In genomic region chr19:40702337-40703012, GRCh38 we compare ENCODE assay signal across 9 cellular contexts. TPM values are rescaled to one million over a fixed set of nuclear protein-coding genes. Genes with fewer than 3 reads are reported as not detected.
DNase-seq lines count a peak whose midpoint lies in the region; ATAC-seq and TF ChIP-seq lines count a peak whose summit lies in the region.
"Had no signal": no experiment of that assay in that cellular context is flagged by ENCODE, and none has a peak within 500 bp of the region (broad histone marks: within the 10 kb centered on the region; RNA-seq: fewer than 3 reads in every experiment).

No MANE protein-coding gene starts in this region.

- no peak for TF ChIP-seq POLR2A in erythroblast (IDR thresholded peaks at IDR 0.05; ENCODE audit: low read length)

- no peaks in the 10 kb centered on the region for H3K9me2 ChIP-seq in PC-3 (replicated peaks; ENCODE audit: low read length)

- H3K9me3 Mint-ChIP-seq in neural progenitor cell: no peaks in the 10 kb centered on the region
- no peaks in the 10 kb centered on the region for H3K9me3 Mint-ChIP-seq in stimulated activated naive CD8-positive, alpha-beta T cell treated with anti-CD3 and anti-CD28 coated beads, Interleukin-15, amount 100 ng/mL, for 72 hours
- H3K9me3 Mint-ChIP-seq: activated naive CD8-positive, alpha-beta T cell treated with anti-CD3 and anti-CD28 coated beads, Interleukin-2, amount 10 ng/mL, durations not matched to agents 7 days and 5 days had no signal

- no peaks in the 10 kb centered on the region for H3K9me3 ChIP-seq in PC-3 (ENCODE audit: low read length)
- no peaks in the 10 kb centered on the region for H3K9me3 ChIP-seq in neural progenitor cell (ENCODE audit: low read depth)

- H3K4me3 Mint-ChIP-seq in neural progenitor cell: peak overlapping the region; percentile 4
- H3K4me3 Mint-ChIP-seq in stimulated activated naive CD8-positive, alpha-beta T cell treated with anti-CD3 and anti-CD28 coated beads, Interleukin-15, amount 100 ng/mL, for 72 hours: no peak overlapping the region
- H3K4me3 Mint-ChIP-seq: activated naive CD8-positive, alpha-beta T cell treated with anti-CD3 and anti-CD28 coated beads, Interleukin-2, amount 10 ng/mL, durations not matched to agents 7 days and 5 days had no signal

- intact Hi-C loops in PC-3 (cut with micrococcal nuclease): no loop called here

- H4K20me1 ChIP-seq in PC-3 (ENCODE audit: low read length): no peaks in the 10 kb centered on the region
- H4K20me1 ChIP-seq in neural progenitor cell (ENCODE audit: low read depth): no peaks in the 10 kb centered on the region

- peak; percentile 54 for DNase-seq in Daoy (ENCODE audit: low read depth)
- DNase-seq in PC-3: peak; percentile 29
- DNase-seq in erythroblast (lab: John Stamatoyannopoulos, UW): peak; percentile 44 to 65
- DNase-seq in neural progenitor cell (ENCODE audit: low spot score): peak; percentile 70
- no peak for DNase-seq in stimulated activated naive CD8-positive, alpha-beta T cell treated with anti-CD3 and anti-CD28 coated beads, Interleukin-15, amount 100 ng/mL, for 72 hours
- no peak for DNase-seq in DMS114 treated with DMSO at 0.1 percent for 48 hours (lab: John Stamatoyannopoulos, UW; ENCODE audit: unreplicated experiment)
- DNase-seq: activated naive CD8-positive, alpha-beta T cell treated with anti-CD3 and anti-CD28 coated beads, Interleukin-2, amount 10 ng/mL, durations not matched to agents 7 days and 5 days had no signal

- CTCF ChIA-PET in PC-3 (lab: Charles Lee): interaction anchor here (0.5 kb wide), 1 partner anchor 39 kb away, joined by 3 read pairs; no protein-coding TSS in a partner anchor

- H3K36me3 ChIP-seq in PC-3 (ENCODE audit: low read depth, low read length) (no peaks in the 10 kb centered on the region), neural progenitor cell (no peaks in the 10 kb centered on the region)

- no peak overlapping the region for H3K4me3 ChIP-seq in PC-3 (ENCODE audit: low read length)
- no peak overlapping the region for H3K4me3 ChIP-seq in neural progenitor cell

- peaks cover 8% of the 10 kb centered on the region for H3K4me1 Mint-ChIP-seq in neural progenitor cell
- no peaks in the 10 kb centered on the region for H3K4me1 Mint-ChIP-seq in stimulated activated naive CD8-positive, alpha-beta T cell treated with anti-CD3 and anti-CD28 coated beads, Interleukin-15, amount 100 ng/mL, for 72 hours
- H3K4me1 Mint-ChIP-seq: activated naive CD8-positive, alpha-beta T cell treated with anti-CD3 and anti-CD28 coated beads, Interleukin-2, amount 10 ng/mL, durations not matched to agents 7 days and 5 days had no signal

- H3K4me2 ChIP-seq in PC-3 (ENCODE audit: low read length): no peak overlapping the region
- no peak overlapping the region for H3K4me2 ChIP-seq in neural progenitor cell

- H3K9ac ChIP-seq in PC-3 (ENCODE audit: low read length) (no peak overlapping the region), neural progenitor cell (peak overlapping the region; percentile 62)

- H3K79me2 ChIP-seq in PC-3 (ENCODE audit: low read length) (no peaks in the 10 kb centered on the region), neural progenitor cell (ENCODE audit: low read depth) (no peaks in the 10 kb centered on the region)

- ATAC-seq in PC-3: no peak; the same call in 1 of the 2 replicates
- ATAC-seq in stimulated activated naive CD8-positive, alpha-beta T cell treated with anti-CD3 and anti-CD28 coated beads, Interleukin-15, amount 100 ng/mL, for 72 hours: no peak
- ATAC-seq in GM19452 (IDR thresholded peaks at IDR 0.05; ENCODE audit: unreplicated experiment): no peak
- no peak for ATAC-seq in HG03342 (IDR thresholded peaks at IDR 0.05; ENCODE audit: unreplicated experiment)

- H3K27me3 Mint-ChIP-seq in neural progenitor cell (ENCODE audit: insufficient read depth, low read depth): peaks cover 2% of the 10 kb centered on the region
- no peaks in the 10 kb centered on the region for H3K27me3 Mint-ChIP-seq in stimulated activated naive CD8-positive, alpha-beta T cell treated with anti-CD3 and anti-CD28 coated beads, Interleukin-15, amount 100 ng/mL, for 72 hours
- H3K27me3 Mint-ChIP-seq: activated naive CD8-positive, alpha-beta T cell treated with anti-CD3 and anti-CD28 coated beads, Interleukin-2, amount 10 ng/mL, durations not matched to agents 7 days and 5 days had no signal

- H3K27ac Mint-ChIP-seq in neural progenitor cell: peak overlapping the region; percentile 89
- H3K27ac Mint-ChIP-seq in stimulated activated naive CD8-positive, alpha-beta T cell treated with anti-CD3 and anti-CD28 coated beads, Interleukin-15, amount 100 ng/mL, for 72 hours: no peak overlapping the region
- H3K27ac Mint-ChIP-seq: activated naive CD8-positive, alpha-beta T cell treated with anti-CD3 and anti-CD28 coated beads, Interleukin-2, amount 10 ng/mL, durations not matched to agents 7 days and 5 days had no signal

- H3K4me1 ChIP-seq in PC-3 (ENCODE audit: insufficient read depth, low read length): no peaks in the 10 kb centered on the region
- H3K4me1 ChIP-seq in neural progenitor cell: no peaks in the 10 kb centered on the region

- TF ChIP-seq CTCF in PC-3 (conservative IDR thresholded peaks at IDR 0.05; ENCODE audit: low read depth, low read length): peak; percentile 30; the same call in 1 of the 2 replicates
- peak; percentile 53 for TF ChIP-seq CTCF in neural progenitor cell (IDR thresholded peaks at IDR 0.05)

- H3K36me3 Mint-ChIP-seq in neural progenitor cell: peaks cover 27% of the 10 kb centered on the region

- H3F3A ChIP-seq in PC-3 (ENCODE audit: low read length, unreplicated experiment) (no peaks in the 10 kb centered on the region), neural progenitor cell (ENCODE audit: low read depth) (no peaks in the 10 kb centered on the region)

- H3K27me3 ChIP-seq in PC-3 (ENCODE audit: low read length) (no peaks in the 10 kb centered on the region), neural progenitor cell (no peaks in the 10 kb centered on the region)

- no TSS peak for BruUV-seq in PC-3 (replicated peaks; lab: Mats Ljungman, UMichigan)

- POLR2A ChIA-PET in PC-3 (lab: Charles Lee; ENCODE audit: unreplicated experiment): no interaction called here

- H3K27ac ChIP-seq in PC-3 (ENCODE audit: low read length) (no peak overlapping the region), neural progenitor cell (no peak overlapping the region)

- no peak overlapping the region for H2AFZ ChIP-seq in PC-3 (ENCODE audit: low read length)
- no peak overlapping the region for H2AFZ ChIP-seq in neural progenitor cell (replicated peaks)

RNA-seq across cellular contexts. Expression of gene NUMBL, which starts 12.0 kb away (rescaled TPM):
- 16.4 and 22.7 TPM in 2 replicates for total RNA-seq in Daoy (2014; rRNA removed; shearing (Covaris generic))
- 14.5 and 21.4 TPM in 2 replicates for total RNA-seq in PC-3 (2014; rRNA removed)
- 6.4 and 19.8 TPM in 2 replicates for total RNA-seq in neural progenitor cell (ENCODE audit: low replicate concordance)

RNA-seq across cellular contexts. Expression of gene COQ8B, which starts 14.2 kb away (rescaled TPM):
- total RNA-seq in Daoy (2014; rRNA removed; shearing (Covaris generic)): 20.0 and 31.0 TPM in 2 replicates
- total RNA-seq in PC-3 (2014; rRNA removed): 17.2 and 19.5 TPM in 2 replicates
- total RNA-seq in neural progenitor cell (ENCODE audit: low replicate concordance): 27.7 and 89.7 TPM in 2 replicates

RNA-seq across cellular contexts. Expression of gene ITPKC, which starts 14.4 kb away (rescaled TPM):
- 4.9 and 5.3 TPM in 2 replicates for total RNA-seq in Daoy (2014; rRNA removed; shearing (Covaris generic))
- total RNA-seq in PC-3 (2014; rRNA removed): 28.4 and 44.2 TPM in 2 replicates
- total RNA-seq in neural progenitor cell (ENCODE audit: low replicate concordance): 6.5 and 12.4 TPM in 2 replicates

RNA-seq across cellular contexts. Expression of gene ACTMAP, which starts 47.8 kb away (rescaled TPM):
- total RNA-seq in Daoy (2014; rRNA removed; shearing (Covaris generic)): 0.51 TPM in 1 of 2 replicates, not detected in the other
- total RNA-seq in PC-3 (2014; rRNA removed) (0.40 and 0.86 TPM in 2 replicates), neural progenitor cell (ENCODE audit: low replicate concordance) (1.9 and 4.3 TPM in 2 replicates)

RNA-seq across cellular contexts. Expression of gene SNRPA, which starts 48.5 kb away (rescaled TPM):
- total RNA-seq in Daoy (2014; rRNA removed; shearing (Covaris generic)): 64.1 and 71.0 TPM in 2 replicates
- total RNA-seq in PC-3 (2014; rRNA removed) (207 and 243 TPM in 2 replicates), neural progenitor cell (ENCODE audit: low replicate concordance) (112 and 179 TPM in 2 replicates)

Comparison
In these comparisons a context has a peak if more than half of its experiments do, and no peak if none do; other contexts are left out.
1. DNase-seq: peak in Daoy (single experiment), PC-3 (single experiment), erythroblast (2 of 2) and neural progenitor cell (single experiment); none in stimulated activated naive CD8-positive, alpha-beta T cell treated with anti-CD3 and anti-CD28 coated beads, Interleukin-15, amount 100 ng/mL, for 72 hours (0 of 2) and DMS114 treated with DMSO at 0.1 percent for 48 hours (single experiment).